Comparison of ENCODE assay signal across 1 cellular context in the genomic region with DNA sequence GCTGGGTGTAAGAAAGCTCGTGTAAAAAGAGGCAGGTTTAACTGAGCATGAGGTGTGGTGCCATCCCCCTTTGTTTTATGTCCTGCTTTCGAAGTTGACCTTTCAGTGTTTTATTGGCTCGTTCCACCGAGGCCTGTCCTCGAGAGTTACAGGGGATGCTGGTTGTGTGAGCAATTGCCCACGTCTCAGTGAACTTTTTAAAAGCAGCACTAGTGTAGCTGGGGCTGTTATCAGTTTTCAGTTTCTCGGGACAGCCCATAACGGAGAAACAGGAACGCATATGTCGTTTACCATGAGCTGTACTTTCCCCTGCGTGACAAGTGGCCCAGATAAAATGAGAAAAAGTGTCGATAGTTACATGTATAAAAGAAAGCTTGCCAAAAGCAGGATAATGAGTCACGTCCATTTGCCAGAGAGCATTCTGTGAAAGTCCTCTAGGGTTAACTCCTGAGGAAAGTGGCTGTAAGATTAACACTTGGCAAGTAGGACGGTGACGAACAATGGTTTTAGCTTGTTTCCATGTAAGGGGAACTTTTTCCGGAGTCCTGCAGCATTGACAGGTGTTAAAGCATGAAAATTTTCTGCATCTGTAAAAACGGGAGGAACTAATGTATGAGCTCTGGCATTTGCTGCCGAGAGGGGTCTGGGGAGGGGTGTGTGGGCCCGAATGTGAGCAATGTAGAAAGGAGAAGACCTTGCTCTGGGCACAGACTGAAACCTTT.
TF ChIP-seq lines count a peak whose summit lies in the region.

No MANE protein-coding gene starts in this region.

TF ChIP-seq in K562, 482 proteins besides CTCF, POLR2A, EP300 and RAD21 (continued from another document and continues in another):
- TF ChIP-seq, protein P1, sequence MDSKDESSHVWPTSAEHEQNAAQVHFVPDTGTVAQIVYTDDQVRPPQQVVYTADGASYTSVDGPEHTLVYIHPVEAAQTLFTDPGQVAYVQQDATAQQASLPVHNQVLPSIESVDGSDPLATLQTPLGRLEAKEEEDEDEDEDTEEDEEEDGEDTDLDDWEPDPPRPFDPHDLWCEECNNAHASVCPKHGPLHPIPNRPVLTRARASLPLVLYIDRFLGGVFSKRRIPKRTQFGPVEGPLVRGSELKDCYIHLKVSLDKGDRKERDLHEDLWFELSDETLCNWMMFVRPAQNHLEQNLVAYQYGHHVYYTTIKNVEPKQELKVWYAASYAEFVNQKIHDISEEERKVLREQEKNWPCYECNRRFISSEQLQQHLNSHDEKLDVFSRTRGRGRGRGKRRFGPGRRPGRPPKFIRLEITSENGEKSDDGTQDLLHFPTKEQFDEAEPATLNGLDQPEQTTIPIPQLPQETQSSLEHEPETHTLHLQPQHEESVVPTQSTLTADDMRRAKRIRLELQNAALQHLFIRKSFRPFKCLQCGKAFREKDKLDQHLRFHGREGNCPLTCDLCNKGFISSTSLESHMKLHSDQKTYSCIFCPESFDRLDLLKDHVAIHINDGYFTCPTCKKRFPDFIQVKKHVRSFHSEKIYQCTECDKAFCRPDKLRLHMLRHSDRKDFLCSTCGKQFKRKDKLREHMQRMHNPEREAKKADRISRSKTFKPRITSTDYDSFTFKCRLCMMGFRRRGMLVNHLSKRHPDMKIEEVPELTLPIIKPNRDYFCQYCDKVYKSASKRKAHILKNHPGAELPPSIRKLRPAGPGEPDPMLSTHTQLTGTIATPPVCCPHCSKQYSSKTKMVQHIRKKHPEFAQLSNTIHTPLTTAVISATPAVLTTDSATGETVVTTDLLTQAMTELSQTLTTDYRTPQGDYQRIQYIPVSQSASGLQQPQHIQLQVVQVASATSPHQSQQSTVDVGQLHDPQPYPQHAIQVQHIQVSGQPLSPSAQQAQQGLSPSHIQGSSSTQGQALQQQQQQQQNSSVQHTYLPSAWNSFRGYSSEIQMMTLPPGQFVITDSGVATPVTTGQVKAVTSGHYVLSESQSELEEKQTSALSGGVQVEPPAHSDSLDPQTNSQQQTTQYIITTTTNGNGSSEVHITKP (IDR thresholded peaks at IDR 0.05; ENCODE audit: partially characterized antibody), result peak; percentile 25
- TF ChIP-seq ZBED1 (IDR thresholded peaks at IDR 0.05) (no peak), EP400 (IDR thresholded peaks at IDR 0.05) (peak; percentile 17; the same call in 1 of the 2 replicates), MECOM (CRISPR knock-in tag; IDR thresholded peaks at IDR 0.05) (peak; percentile 61), FOXM1 (IDR thresholded peaks at IDR 0.05; ENCODE audit: low read depth) (no peak), FOXM1 (CRISPR knock-in tag; IDR thresholded peaks at IDR 0.05; ENCODE audit: low read depth) (no peak), TBP (optimal IDR thresholded peaks at IDR 0.05; ENCODE audit: low read depth, low read length) (peak; percentile 24), ZSCAN29 (IDR thresholded peaks at IDR 0.05) (0 out of 2 replicates have a peak, but pooled peaks have one; percentile 29), ZSCAN32 (CRISPR knock-in tag; IDR thresholded peaks at IDR 0.05) (no peak), SRSF3 (IDR thresholded peaks at IDR 0.05; ENCODE audit: insufficient read depth, low read length) (no peak), NR1H2 (CRISPR knock-in tag; IDR thresholded peaks at IDR 0.05) (no peak), SMARCA4 (IDR thresholded peaks at IDR 0.05) (peak; percentile 45; the same call in 1 of the 2 replicates), KLF16 (IDR thresholded peaks at IDR 0.05) (no peak), SMARCA5 (IDR thresholded peaks at IDR 0.05) (no peak), SMARCE1 (IDR thresholded peaks at IDR 0.05) (0 out of 2 replicates have a peak, but pooled peaks have one; percentile 36), ZNF79 (CRISPR knock-in tag; IDR thresholded peaks at IDR 0.05; ENCODE audit: low read depth) (0 out of 2 replicates have a peak, but pooled peaks have one; percentile 25), ZNF668 (CRISPR knock-in tag; IDR thresholded peaks at IDR 0.05) (no peak), ZNF175 (CRISPR knock-in tag; IDR thresholded peaks at IDR 0.05; ENCODE audit: low read depth) (peak; percentile 79; the same call in 1 of the 2 replicates)
- TF ChIP-seq, protein P2, sequence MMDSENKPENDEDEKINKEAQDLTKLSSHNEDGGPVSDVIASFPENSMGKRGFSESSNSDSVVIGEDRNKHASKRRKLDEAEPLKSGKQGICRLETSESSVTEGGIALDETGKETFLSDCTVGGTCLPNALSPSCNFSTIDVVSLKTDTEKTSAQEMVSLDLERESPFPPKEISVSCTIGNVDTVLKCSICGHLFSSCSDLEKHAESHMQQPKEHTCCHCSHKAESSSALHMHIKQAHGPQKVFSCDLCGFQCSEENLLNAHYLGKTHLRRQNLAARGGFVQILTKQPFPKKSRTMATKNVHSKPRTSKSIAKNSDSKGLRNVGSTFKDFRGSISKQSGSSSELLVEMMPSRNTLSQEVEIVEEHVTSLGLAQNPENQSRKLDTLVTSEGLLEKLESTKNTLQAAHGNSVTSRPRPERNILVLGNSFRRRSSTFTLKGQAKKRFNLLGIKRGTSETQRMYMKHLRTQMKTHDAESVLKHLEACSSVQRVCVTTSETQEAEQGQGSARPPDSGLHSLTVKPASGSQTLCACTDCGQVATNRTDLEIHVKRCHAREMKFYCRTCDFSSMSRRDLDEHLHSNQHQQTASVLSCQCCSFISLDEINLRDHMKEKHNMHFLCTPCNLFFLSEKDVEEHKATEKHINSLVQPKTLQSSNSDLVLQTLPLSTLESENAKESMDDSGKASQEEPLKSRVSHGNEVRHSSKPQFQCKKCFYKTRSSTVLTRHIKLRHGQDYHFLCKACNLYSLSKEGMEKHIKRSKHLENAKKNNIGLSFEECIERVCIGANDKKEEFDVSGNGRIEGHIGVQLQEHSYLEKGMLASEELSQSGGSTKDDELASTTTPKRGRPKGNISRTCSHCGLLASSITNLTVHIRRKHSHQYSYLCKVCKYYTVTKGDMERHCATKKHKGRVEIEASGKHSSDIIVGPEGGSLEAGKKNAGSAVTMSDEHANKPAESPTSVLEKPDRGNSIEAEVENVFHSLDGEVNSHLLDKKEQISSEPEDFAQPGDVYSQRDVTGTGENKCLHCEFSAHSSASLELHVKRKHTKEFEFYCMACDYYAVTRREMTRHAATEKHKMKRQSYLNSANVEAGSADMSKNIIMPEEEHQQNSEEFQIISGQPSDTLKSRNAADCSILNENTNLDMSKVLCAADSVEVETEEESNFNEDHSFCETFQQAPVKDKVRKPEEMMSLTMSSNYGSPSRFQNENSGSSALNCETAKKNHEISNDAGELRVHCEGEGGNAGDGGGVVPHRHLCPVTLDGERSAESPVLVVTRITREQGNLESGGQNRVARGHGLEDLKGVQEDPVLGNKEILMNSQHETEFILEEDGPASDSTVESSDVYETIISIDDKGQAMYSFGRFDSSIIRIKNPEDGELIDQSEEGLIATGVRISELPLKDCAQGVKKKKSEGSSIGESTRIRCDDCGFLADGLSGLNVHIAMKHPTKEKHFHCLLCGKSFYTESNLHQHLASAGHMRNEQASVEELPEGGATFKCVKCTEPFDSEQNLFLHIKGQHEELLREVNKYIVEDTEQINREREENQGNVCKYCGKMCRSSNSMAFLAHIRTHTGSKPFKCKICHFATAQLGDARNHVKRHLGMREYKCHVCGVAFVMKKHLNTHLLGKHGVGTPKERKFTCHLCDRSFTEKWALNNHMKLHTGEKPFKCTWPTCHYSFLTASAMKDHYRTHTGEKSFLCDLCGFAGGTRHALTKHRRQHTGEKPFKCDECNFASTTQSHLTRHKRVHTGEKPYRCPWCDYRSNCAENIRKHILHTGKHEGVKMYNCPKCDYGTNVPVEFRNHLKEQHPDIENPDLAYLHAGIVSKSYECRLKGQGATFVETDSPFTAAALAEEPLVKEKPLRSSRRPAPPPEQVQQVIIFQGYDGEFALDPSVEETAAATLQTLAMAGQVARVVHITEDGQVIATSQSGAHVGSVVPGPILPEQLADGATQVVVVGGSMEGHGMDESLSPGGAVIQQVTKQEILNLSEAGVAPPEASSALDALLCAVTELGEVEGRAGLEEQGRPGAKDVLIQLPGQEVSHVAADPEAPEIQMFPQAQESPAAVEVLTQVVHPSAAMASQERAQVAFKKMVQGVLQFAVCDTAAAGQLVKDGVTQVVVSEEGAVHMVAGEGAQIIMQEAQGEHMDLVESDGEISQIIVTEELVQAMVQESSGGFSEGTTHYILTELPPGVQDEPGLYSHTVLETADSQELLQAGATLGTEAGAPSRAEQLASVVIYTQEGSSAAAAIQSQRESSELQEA (IDR thresholded peaks at IDR 0.05; ENCODE audit: low read depth), result no peak
- TF ChIP-seq, protein P3, sequence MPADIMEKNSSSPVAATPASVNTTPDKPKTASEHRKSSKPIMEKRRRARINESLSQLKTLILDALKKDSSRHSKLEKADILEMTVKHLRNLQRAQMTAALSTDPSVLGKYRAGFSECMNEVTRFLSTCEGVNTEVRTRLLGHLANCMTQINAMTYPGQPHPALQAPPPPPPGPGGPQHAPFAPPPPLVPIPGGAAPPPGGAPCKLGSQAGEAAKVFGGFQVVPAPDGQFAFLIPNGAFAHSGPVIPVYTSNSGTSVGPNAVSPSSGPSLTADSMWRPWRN (IDR thresholded peaks at IDR 0.05; ENCODE audit: low read depth), result no peak
- TF ChIP-seq, protein P4, sequence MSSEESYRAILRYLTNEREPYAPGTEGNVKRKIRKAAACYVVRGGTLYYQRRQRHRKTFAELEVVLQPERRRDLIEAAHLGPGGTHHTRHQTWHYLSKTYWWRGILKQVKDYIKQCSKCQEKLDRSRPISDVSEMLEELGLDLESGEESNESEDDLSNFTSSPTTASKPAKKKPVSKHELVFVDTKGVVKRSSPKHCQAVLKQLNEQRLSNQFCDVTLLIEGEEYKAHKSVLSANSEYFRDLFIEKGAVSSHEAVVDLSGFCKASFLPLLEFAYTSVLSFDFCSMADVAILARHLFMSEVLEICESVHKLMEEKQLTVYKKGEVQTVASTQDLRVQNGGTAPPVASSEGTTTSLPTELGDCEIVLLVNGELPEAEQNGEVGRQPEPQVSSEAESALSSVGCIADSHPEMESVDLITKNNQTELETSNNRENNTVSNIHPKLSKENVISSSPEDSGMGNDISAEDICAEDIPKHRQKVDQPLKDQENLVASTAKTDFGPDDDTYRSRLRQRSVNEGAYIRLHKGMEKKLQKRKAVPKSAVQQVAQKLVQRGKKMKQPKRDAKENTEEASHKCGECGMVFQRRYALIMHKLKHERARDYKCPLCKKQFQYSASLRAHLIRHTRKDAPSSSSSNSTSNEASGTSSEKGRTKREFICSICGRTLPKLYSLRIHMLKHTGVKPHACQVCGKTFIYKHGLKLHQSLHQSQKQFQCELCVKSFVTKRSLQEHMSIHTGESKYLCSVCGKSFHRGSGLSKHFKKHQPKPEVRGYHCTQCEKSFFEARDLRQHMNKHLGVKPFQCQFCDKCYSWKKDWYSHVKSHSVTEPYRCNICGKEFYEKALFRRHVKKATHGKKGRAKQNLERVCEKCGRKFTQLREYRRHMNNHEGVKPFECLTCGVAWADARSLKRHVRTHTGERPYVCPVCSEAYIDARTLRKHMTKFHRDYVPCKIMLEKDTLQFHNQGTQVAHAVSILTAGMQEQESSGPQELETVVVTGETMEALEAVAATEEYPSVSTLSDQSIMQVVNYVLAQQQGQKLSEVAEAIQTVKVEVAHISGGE (CRISPR knock-in tag; IDR thresholded peaks at IDR 0.05), result peak in 1 of 3 experiments; percentile 37; a peak in 1 of 6 replicates
- TF ChIP-seq, protein P5, sequence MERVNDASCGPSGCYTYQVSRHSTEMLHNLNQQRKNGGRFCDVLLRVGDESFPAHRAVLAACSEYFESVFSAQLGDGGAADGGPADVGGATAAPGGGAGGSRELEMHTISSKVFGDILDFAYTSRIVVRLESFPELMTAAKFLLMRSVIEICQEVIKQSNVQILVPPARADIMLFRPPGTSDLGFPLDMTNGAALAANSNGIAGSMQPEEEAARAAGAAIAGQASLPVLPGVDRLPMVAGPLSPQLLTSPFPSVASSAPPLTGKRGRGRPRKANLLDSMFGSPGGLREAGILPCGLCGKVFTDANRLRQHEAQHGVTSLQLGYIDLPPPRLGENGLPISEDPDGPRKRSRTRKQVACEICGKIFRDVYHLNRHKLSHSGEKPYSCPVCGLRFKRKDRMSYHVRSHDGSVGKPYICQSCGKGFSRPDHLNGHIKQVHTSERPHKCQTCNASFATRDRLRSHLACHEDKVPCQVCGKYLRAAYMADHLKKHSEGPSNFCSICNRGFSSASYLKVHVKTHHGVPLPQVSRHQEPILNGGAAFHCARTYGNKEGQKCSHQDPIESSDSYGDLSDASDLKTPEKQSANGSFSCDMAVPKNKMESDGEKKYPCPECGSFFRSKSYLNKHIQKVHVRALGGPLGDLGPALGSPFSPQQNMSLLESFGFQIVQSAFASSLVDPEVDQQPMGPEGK (CRISPR knock-in tag; IDR thresholded peaks at IDR 0.05; ENCODE audit: borderline replicate concordance), result no peak
- TF ChIP-seq, protein P6, sequence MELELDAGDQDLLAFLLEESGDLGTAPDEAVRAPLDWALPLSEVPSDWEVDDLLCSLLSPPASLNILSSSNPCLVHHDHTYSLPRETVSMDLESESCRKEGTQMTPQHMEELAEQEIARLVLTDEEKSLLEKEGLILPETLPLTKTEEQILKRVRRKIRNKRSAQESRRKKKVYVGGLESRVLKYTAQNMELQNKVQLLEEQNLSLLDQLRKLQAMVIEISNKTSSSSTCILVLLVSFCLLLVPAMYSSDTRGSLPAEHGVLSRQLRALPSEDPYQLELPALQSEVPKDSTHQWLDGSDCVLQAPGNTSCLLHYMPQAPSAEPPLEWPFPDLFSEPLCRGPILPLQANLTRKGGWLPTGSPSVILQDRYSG (tag; conservative IDR thresholded peaks at IDR 0.05; ENCODE audit: low read depth), result 0 out of 2 replicates have a peak, but pooled peaks have one; percentile 59
- TF ChIP-seq, protein P7, sequence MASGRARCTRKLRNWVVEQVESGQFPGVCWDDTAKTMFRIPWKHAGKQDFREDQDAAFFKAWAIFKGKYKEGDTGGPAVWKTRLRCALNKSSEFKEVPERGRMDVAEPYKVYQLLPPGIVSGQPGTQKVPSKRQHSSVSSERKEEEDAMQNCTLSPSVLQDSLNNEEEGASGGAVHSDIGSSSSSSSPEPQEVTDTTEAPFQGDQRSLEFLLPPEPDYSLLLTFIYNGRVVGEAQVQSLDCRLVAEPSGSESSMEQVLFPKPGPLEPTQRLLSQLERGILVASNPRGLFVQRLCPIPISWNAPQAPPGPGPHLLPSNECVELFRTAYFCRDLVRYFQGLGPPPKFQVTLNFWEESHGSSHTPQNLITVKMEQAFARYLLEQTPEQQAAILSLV (tag; IDR thresholded peaks at IDR 0.05), result no peak
- TF ChIP-seq, protein P8, sequence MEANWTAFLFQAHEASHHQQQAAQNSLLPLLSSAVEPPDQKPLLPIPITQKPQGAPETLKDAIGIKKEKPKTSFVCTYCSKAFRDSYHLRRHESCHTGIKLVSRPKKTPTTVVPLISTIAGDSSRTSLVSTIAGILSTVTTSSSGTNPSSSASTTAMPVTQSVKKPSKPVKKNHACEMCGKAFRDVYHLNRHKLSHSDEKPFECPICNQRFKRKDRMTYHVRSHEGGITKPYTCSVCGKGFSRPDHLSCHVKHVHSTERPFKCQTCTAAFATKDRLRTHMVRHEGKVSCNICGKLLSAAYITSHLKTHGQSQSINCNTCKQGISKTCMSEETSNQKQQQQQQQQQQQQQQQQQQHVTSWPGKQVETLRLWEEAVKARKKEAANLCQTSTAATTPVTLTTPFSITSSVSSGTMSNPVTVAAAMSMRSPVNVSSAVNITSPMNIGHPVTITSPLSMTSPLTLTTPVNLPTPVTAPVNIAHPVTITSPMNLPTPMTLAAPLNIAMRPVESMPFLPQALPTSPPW (CRISPR knock-in tag; IDR thresholded peaks at IDR 0.05), result peak; percentile 28; the same call in 1 of the 2 replicates
- TF ChIP-seq, protein P9, sequence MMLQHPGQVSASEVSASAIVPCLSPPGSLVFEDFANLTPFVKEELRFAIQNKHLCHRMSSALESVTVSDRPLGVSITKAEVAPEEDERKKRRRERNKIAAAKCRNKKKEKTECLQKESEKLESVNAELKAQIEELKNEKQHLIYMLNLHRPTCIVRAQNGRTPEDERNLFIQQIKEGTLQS (IDR thresholded peaks at IDR 0.05), result peak; percentile 37; the same call in 1 of the 2 replicates
- TF ChIP-seq, protein P9 (CRISPR knock-in tag; conservative IDR thresholded peaks at IDR 0.05), result no peak
